ENCODE assay signal across 16 cellular contexts in the genomic region with DNA sequence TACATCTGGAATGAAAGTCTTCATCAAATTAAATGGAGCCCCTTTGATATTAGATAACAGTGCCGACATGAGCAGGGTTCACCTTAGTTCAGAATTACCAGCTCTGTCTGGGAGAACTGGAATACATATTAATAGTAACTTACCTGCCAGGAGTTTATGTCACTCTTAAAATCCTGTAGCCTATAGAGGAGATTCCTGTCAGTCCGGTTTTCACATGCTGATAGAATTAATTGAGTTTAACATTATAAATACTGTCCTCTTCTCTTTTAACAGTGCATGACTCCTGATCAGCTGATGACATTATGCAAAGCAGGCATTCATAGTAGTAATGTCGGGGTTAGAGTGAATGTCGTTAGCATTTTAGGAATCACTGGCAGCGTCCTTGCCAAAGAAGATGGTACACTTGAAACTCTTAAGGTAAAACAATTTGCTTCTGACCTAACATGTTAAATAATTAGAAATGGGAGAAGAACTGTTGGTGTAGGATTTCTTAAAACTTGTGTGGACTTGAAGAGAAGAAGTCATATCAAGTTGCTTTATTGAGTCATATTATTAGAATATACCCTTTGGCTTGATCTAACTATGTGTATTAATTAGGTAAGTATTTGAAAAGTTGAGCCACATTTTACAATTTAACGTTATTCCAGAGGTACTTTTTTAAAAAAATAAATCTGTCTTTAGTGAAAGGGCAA. TPM values are rescaled to one million over a fixed set of nuclear protein-coding genes. Genes with fewer than 3 reads are reported as not detected.
DNase-seq lines count a peak whose midpoint lies in the region; ATAC-seq and TF ChIP-seq lines count a peak whose summit lies in the region.
"Had no signal": no experiment of that assay in that cellular context is flagged by ENCODE, and none has a peak within 500 bp of the region (broad histone marks: within the 10 kb centered on the region; RNA-seq: fewer than 3 reads in every experiment).

No MANE protein-coding gene starts in this region.

- no peak overlapping the region for H4K91ac ChIP-seq in H9 (ENCODE audit: insufficient read length, low read depth, low read length)

- no peak overlapping the region for H4K5ac ChIP-seq in H9 (ENCODE audit: insufficient read length, low read depth, low read length)

- H3K23ac ChIP-seq in H9 (ENCODE audit: insufficient read length, low read depth, low read length), result no peak overlapping the region

- DNase-seq in COLO829 (ENCODE audit: low spot score), result peak; percentile 8
- peak; percentile 60 for DNase-seq in HPDE6-E6E7 (ENCODE audit: extremely low spot score)
- peak; percentile 39 for DNase-seq in RWPE1 (ENCODE audit: low spot score)
- peak; percentile 24 for DNase-seq in foreskin melanocyte
- DNase-seq in endodermal cell, result no peak
- DNase-seq in H9, result no peak
- no peak for DNase-seq in stimulated activated CD4-positive, alpha-beta T cell treated with anti-CD3 and anti-CD28 coated beads, Interleukin-2, amount 100 ng/mL, for 24 hours
- DNase-seq: CD4-positive, alpha-beta memory T cell; GOT3; NCI-H1436 treated with DMSO at 0.1 percent for 48 hours; NCI-H2081; NCI-H82; SHP77 had no signal

- H3K27me3 Mint-ChIP-seq in endodermal cell (ENCODE audit: insufficient read depth), result no peaks in the 10 kb centered on the region
- no peaks in the 10 kb centered on the region for H3K27me3 Mint-ChIP-seq in H9 (ENCODE audit: low read depth)
- H3K27me3 Mint-ChIP-seq: B cell; CD4-positive, alpha-beta memory T cell had no signal

- H3K4me3 Mint-ChIP-seq in endodermal cell (no peak overlapping the region), H9 (no peak overlapping the region)
- H3K4me3 Mint-ChIP-seq: B cell; CD4-positive, alpha-beta memory T cell had no signal

- no peaks in the 10 kb centered on the region for H3K79me1 ChIP-seq in H9 (ENCODE audit: insufficient read depth, low read depth, low read length, poor library complexity, severe bottlenecking)

- no peak overlapping the region for H2BK5ac ChIP-seq in H9 (ENCODE audit: insufficient read length, low read length)

- H3K56ac ChIP-seq in H9 (ENCODE audit: insufficient read length, low read depth, low read length), result no peak overlapping the region

- no peaks in the 10 kb centered on the region for H3K4me1 Mint-ChIP-seq in endodermal cell
- H3K4me1 Mint-ChIP-seq in H9, result no peaks in the 10 kb centered on the region
- H3K4me1 Mint-ChIP-seq: B cell; CD4-positive, alpha-beta memory T cell had no signal

- no peaks in the 10 kb centered on the region for H3K79me2 ChIP-seq in H9 (ENCODE audit: insufficient read depth, low read length)

- H3K18ac ChIP-seq in H9 (ENCODE audit: insufficient read length, low read depth, low read length), result no peak overlapping the region

- H2BK20ac ChIP-seq in H9 (ENCODE audit: low read depth, low read length, poor library complexity, severe bottlenecking), result no peak overlapping the region

- H3K4me3 ChIP-seq in endodermal cell (ENCODE audit: low read length), result no peak overlapping the region

- H3K27ac Mint-ChIP-seq in endodermal cell (no peak overlapping the region), H9 (no peak overlapping the region)
- H3K27ac Mint-ChIP-seq: B cell; CD4-positive, alpha-beta memory T cell had no signal

- no peak for ATAC-seq in HG03135 (IDR thresholded peaks at IDR 0.05; ENCODE audit: unreplicated experiment)
- ATAC-seq: HepG2 had no signal

- H4K8ac ChIP-seq in H9 (replicated peaks; ENCODE audit: insufficient read length, low read depth, low read length), result no peak overlapping the region

- H3K36me3 Mint-ChIP-seq in endodermal cell (ENCODE audit: low read depth), result peaks cover 36% of the 10 kb centered on the region
- peaks cover 17 to 53% (median 36%) of the 10 kb centered on the region in 3 experiments; a peak in 6 of 7 replicates for H3K36me3 Mint-ChIP-seq in H9 (ENCODE audit: insufficient read depth in 1 of 3, low read depth in 3 of 3)

- H3K9me3 ChIP-seq in endodermal cell (ENCODE audit: control insufficient read depth, low read length), result no peaks in the 10 kb centered on the region
- no peaks in the 10 kb centered on the region for H3K9me3 ChIP-seq in H9 (ENCODE audit: control insufficient read depth, low read depth, low read length)

- H2BK12ac ChIP-seq in H9 (ENCODE audit: insufficient read length, low read depth, low read length), result no peak overlapping the region

- no peak for TF ChIP-seq CTCF in RWPE1 (conservative IDR thresholded peaks at IDR 0.05; ENCODE audit: low read depth)
- TF ChIP-seq CTCF in endodermal cell (conservative IDR thresholded peaks at IDR 0.05), result no peak
- no peak for TF ChIP-seq CTCF in H9 (conservative IDR thresholded peaks at IDR 0.05)

- H3K9me3 Mint-ChIP-seq in endodermal cell, result no peaks in the 10 kb centered on the region
- no peaks in the 10 kb centered on the region for H3K9me3 Mint-ChIP-seq in H9
- H3K9me3 Mint-ChIP-seq: CD4-positive, alpha-beta memory T cell had no signal

- H3K4me1 ChIP-seq in endodermal cell (ENCODE audit: control insufficient read depth, insufficient read depth, low read length) (no peaks in the 10 kb centered on the region), H9 (ENCODE audit: insufficient read depth, low read length) (no peaks in the 10 kb centered on the region)

- H2AK5ac ChIP-seq in H9 (ENCODE audit: insufficient read length, low read length), result no peak overlapping the region

- H3K4ac ChIP-seq in H9 (ENCODE audit: low read depth, low read length), result no peak overlapping the region

- H3K14ac ChIP-seq in H9 (ENCODE audit: insufficient read depth, low read length), result no peak overlapping the region

- 97 to 100% methylated on average over 1 to 6 of the region's 6 CpGs for WGBS in endodermal cell (ENCODE audit: insufficient coverage in 1 of 2, insufficient read length in 1 of 2), 2 experiments
- WGBS in H9 (ENCODE audit: extremely low coverage, insufficient read length, low lambda C conversion rate), result no CpG with 5 or more reads among the region's 6 CpGs

- CTCF ChIA-PET in RWPE1 (lab: Yijun Ruan, JAX), result no interaction called here

- no peak overlapping the region for H2AFZ ChIP-seq in H9 (ENCODE audit: low read length)

- H3K9ac ChIP-seq in endodermal cell (ENCODE audit: extremely low read depth, low read length, poor library complexity, severe bottlenecking) (no peak overlapping the region), H9 (ENCODE audit: extremely low read depth, insufficient read length, low read length) (no peak overlapping the region)

- H3K36me3 ChIP-seq in endodermal cell (ENCODE audit: control insufficient read depth, insufficient read depth, low read length), result peaks cover 52% of the 10 kb centered on the region

- H3K27me3 ChIP-seq in endodermal cell (ENCODE audit: control insufficient read depth, insufficient read depth, low read length, poor library complexity, severe bottlenecking), result no peaks in the 10 kb centered on the region
- no peaks in the 10 kb centered on the region for H3K27me3 ChIP-seq in H9 (ENCODE audit: insufficient read depth, low read length)

- POLR2A ChIA-PET in RWPE1 (lab: Yijun Ruan, JAX; ENCODE audit: low non-redundant PET), result no interaction called here

- no peak overlapping the region for H3K4me2 ChIP-seq in H9 (ENCODE audit: insufficient read depth, insufficient read length, low read length)

- no peak overlapping the region for H2BK15ac ChIP-seq in H9 (ENCODE audit: low read depth, low read length)

- no peak overlapping the region for H2BK120ac ChIP-seq in H9 (ENCODE audit: low read depth, low read length, poor library complexity, severe bottlenecking)

- no peaks in the 10 kb centered on the region for H3K23me2 ChIP-seq in H9 (ENCODE audit: insufficient read length, low read depth, low read length, poor library complexity, severe bottlenecking)

- H3K27ac ChIP-seq in RWPE1, result no peak overlapping the region
- H3K27ac ChIP-seq in endodermal cell (ENCODE audit: low read depth, low read length), result no peak overlapping the region
- H3K27ac ChIP-seq in H9 (ENCODE audit: insufficient read length, low read depth, low read length), result no peak overlapping the region

- no peak overlapping the region for H3T11ph ChIP-seq in H9 (ENCODE audit: low read length)

- H4K20me1 ChIP-seq in H9 (ENCODE audit: control insufficient read depth, insufficient read depth, insufficient read length), result no peaks in the 10 kb centered on the region

RNA-seq across cellular contexts. Expression of a gene that starts 34.3 kb away (rescaled TPM):
- total RNA-seq in endodermal cell (10 to 100 TPM; 13.0 to 14.9 TPM), H9 (2021) (25.7 and 26.5 TPM in 2 replicates)
- polyA plus RNA-seq in endodermal cell (2013, experiment 1 of 2), result 17.5 TPM
- polyA plus RNA-seq in endodermal cell (2013, experiment 2 of 2), result 16.2 TPM

RNA-seq across cellular contexts. Expression of a gene that starts 53.0 kb away (rescaled TPM):
- total RNA-seq in endodermal cell (10 to 100 TPM; 12.8 to 14.1 TPM), H9 (2021) (12.4 and 13.0 TPM in 2 replicates)
- 9.3 TPM for polyA plus RNA-seq in endodermal cell (2013, experiment 1 of 2)
- 8.9 TPM for polyA plus RNA-seq in endodermal cell (2013, experiment 2 of 2)

Comparison
In these comparisons a context has a peak if more than half of its experiments do, and no peak if none do; other contexts are left out.
1. DNase-seq: peak in COLO829 (single experiment), HPDE6-E6E7 (single experiment), RWPE1 (single experiment) and foreskin melanocyte (single experiment); none in endodermal cell (single experiment), H9 (single experiment) and stimulated activated CD4-positive, alpha-beta T cell treated with anti-CD3 and anti-CD28 coated beads, Interleukin-2, amount 100 ng/mL, for 24 hours (0 of 2).